ENCODE assay signal across 1 cellular context in the genomic region with DNA sequence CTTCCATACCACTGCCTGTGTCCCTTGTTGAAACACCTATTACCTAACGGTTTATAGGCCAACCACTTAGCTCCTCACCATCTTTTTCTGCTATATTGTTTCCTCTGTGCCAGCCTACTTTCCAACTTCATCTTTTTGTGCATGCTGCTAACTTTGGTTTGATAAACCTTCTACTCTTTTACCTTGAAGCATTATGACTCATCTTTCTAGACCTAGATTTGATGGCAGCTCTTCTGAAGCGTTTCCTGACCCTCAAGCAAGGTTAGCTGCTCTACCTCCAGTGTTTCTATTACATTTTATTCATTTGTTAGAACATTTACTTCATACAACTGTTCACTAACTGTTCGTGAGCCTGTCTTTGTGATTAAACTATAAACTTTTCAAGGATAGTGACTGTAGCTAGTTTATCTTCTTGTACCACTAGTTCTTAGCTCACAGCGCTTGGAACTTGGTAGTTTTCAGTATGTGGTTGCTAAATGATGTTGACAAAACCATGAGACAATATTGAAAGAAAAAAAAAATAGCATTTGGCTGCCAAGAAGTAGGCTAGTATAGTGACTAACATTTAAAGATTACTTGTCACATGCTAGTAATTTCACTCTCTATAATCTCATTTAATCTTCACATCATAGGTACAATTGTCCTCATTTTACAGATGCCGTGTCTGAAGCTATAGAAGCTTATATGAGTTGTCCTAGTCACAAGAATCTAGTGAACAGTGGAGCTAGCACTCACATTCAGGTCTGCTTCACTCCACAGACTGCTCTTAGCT.
TF ChIP-seq lines count a peak whose summit lies in the region.

No MANE protein-coding gene starts in this region.

TF ChIP-seq in WTC11, 78 proteins besides CTCF, POLR2A, EP300 and RAD21 (continued from another document):
- TF ChIP-seq, protein P1, sequence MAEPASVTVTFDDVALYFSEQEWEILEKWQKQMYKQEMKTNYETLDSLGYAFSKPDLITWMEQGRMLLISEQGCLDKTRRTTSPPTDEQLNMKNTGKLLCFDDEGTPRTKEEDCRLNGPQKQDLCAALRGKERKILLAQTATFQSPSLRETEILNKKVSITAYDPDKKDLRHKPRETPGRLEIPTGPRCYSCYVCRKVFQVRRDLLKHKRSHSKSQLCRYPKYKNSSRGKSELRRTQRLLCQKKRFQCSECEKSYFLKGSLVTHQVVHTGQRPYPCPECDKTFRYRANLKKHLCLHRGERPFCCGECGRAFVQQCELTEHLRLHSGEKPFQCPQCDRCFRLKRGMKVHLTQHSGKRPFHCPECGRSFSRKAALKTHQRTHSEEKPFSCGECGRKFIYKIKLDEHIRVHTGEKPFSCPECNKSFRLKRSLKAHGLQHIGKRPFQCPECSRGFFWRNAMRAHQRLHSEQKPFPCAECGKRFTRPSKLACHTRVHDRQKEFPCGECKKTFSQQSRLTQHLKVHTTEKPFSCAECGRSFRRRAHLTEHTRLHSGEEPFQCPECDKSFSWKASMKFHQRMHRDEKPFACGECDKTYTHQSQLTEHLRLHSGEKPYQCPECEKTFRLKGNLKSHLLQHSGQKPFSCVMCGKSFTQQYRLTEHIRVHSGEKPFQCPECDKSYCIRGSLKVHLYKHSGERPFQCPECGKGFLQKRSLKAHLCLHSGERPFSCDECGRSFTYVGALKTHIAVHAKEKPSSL (CRISPR knock-in tag; conservative IDR thresholded peaks at IDR 0.05), result no peak
- TF ChIP-seq FOXP1 (CRISPR knock-in tag; IDR thresholded peaks at IDR 0.05; ENCODE audit: borderline replicate concordance) (no peak), TEAD1 (CRISPR knock-in tag; IDR thresholded peaks at IDR 0.05) (no peak), CREM (CRISPR knock-in tag; IDR thresholded peaks at IDR 0.05) (no peak), ZNF121 (CRISPR knock-in tag; IDR thresholded peaks at IDR 0.05) (no peak)
- TF ChIP-seq, protein P2, sequence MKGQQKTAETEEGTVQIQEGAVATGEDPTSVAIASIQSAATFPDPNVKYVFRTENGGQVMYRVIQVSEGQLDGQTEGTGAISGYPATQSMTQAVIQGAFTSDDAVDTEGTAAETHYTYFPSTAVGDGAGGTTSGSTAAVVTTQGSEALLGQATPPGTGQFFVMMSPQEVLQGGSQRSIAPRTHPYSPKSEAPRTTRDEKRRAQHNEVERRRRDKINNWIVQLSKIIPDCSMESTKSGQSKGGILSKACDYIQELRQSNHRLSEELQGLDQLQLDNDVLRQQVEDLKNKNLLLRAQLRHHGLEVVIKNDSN (CRISPR knock-in tag; IDR thresholded peaks at IDR 0.05), result no peak
